Comparison of ENCODE assay signal across 8 cellular contexts in genomic region chr9:133460405-133461175, GRCh38. TPM values are rescaled to one million over a fixed set of nuclear protein-coding genes. Genes with fewer than 3 reads are reported as not detected.
DNase-seq lines count a peak whose midpoint lies in the region; ATAC-seq and TF ChIP-seq lines count a peak whose summit lies in the region.

No MANE protein-coding gene starts in this region.

- H3K9me3 ChIP-seq in HUES6 (ENCODE audit: control insufficient read depth, insufficient read depth, low read depth, low read length) (no peaks in the 10 kb centered on the region), mucosa of rectum (ENCODE audit: control insufficient read depth in 2 of 2, low read length in 2 of 2) (no peaks in the 10 kb centered on the region), aorta (ENCODE audit: control insufficient read depth, low read length) (no peaks in the 10 kb centered on the region)

- H3K9me3 Mint-ChIP-seq in endothelial cell (ENCODE audit: unreplicated experiment), result no peaks in the 10 kb centered on the region

- H3K27ac Mint-ChIP-seq in endothelial cell (ENCODE audit: unreplicated experiment), result peak overlapping the region; percentile 84

- no peaks in the 10 kb centered on the region for H3K27me3 ChIP-seq in HUES6 (ENCODE audit: control insufficient read depth, insufficient read depth, low read length)
- no peaks in the 10 kb centered on the region for H3K27me3 ChIP-seq in mucosa of rectum (ENCODE audit: control insufficient read depth in 2 of 2, insufficient read depth in 2 of 2, low read length in 2 of 2)
- no peaks in the 10 kb centered on the region for H3K27me3 ChIP-seq in aorta (ENCODE audit: control insufficient read depth in 1 of 2, insufficient read depth in 2 of 2, low read length in 1 of 2)

- TF ChIP-seq CTCF in endothelial cell (IDR thresholded peaks at IDR 0.05; ENCODE audit: unreplicated experiment), result no peak

- ATAC-seq in GM21367 (IDR thresholded peaks at IDR 0.05; ENCODE audit: unreplicated experiment) (peak; percentile 20), aorta (ENCODE audit: low FRiP score) (peak; percentile 16), GM18520 (IDR thresholded peaks at IDR 0.05; ENCODE audit: unreplicated experiment) (no peak)

- peak; percentile 23 for DNase-seq in ELR (ENCODE audit: low read depth)
- DNase-seq in SW 1271 (lab: John Stamatoyannopoulos, UW), result peak; percentile 18 to 60
- DNase-seq in endothelial cell (ENCODE audit: low spot score), result peak; percentile 58
- peak; percentile 73 to 85 for DNase-seq in aorta

- peak overlapping the region; percentile 83 for H3K4me3 ChIP-seq in HUES6 (ENCODE audit: low read depth, low read length)
- H3K4me3 ChIP-seq in mucosa of rectum (ENCODE audit: low read length in 2 of 2), result peak overlapping the region; percentile 76 to 92
- H3K4me3 ChIP-seq in aorta (ENCODE audit: low read length in 2 of 2), result peak overlapping the region; percentile 59 to 65

- H3K4me3 Mint-ChIP-seq in endothelial cell (ENCODE audit: unreplicated experiment), result peak overlapping the region; percentile 90

- peaks cover 11% of the 10 kb centered on the region for H3K4me1 Mint-ChIP-seq in endothelial cell (ENCODE audit: unreplicated experiment)

- H3K36me3 ChIP-seq in HUES6 (ENCODE audit: control insufficient read depth, insufficient read depth, low read length), result no peaks in the 10 kb centered on the region
- peaks cover 12 to 14% of the 10 kb centered on the region in 2 donors for H3K36me3 ChIP-seq in mucosa of rectum (ENCODE audit: control insufficient read depth in 2 of 2, insufficient read depth in 2 of 2, low read length in 2 of 2)
- no peaks in the 10 kb centered on the region for H3K36me3 ChIP-seq in aorta (ENCODE audit: control insufficient read depth in 1 of 2, insufficient read depth in 2 of 2, low read length in 1 of 2)

- peaks cover 3% of the 10 kb centered on the region for H3K36me3 Mint-ChIP-seq in endothelial cell (ENCODE audit: low read depth, unreplicated experiment)

- H3K9ac ChIP-seq in HUES6 (ENCODE audit: low read length), result peak overlapping the region; percentile 73
- peak overlapping the region; percentile 86 to 94 for H3K9ac ChIP-seq in mucosa of rectum (ENCODE audit: low read depth in 1 of 2, low read length in 2 of 2)

- intact Hi-C loops in aorta (cut with DNase I), result no loop called here

- no peak overlapping the region for H3K27ac ChIP-seq in HUES6 (ENCODE audit: low read depth, low read length)
- peak overlapping the region; percentile 96 to 99 for H3K27ac ChIP-seq in mucosa of rectum (ENCODE audit: low read depth in 2 of 2, low read length in 2 of 2)
- H3K27ac ChIP-seq in aorta (ENCODE audit: low read depth in 1 of 2, low read length in 2 of 2), result peak overlapping the region; percentile 33 to 43

- peaks cover 24% of the 10 kb centered on the region for H3K4me1 ChIP-seq in HUES6 (ENCODE audit: control insufficient read depth, insufficient read depth, low read length)
- H3K4me1 ChIP-seq in mucosa of rectum (ENCODE audit: control insufficient read depth in 2 of 2, insufficient read depth in 2 of 2, low read length in 2 of 2), result peaks cover 16% of the 10 kb centered on the region in 2 donors
- no peaks in the 10 kb centered on the region for H3K4me1 ChIP-seq in aorta (ENCODE audit: control insufficient read depth in 1 of 2, insufficient read depth in 2 of 2, low read length in 2 of 2)

- H3K27me3 Mint-ChIP-seq in endothelial cell (ENCODE audit: unreplicated experiment), result peaks cover 4% of the 10 kb centered on the region

- 11 to 13% methylated on average over 22 to 30 of the region's 30 CpGs for WGBS in aorta, 2 donors

RNA-seq across cellular contexts. Expression of gene CACFD1, which starts 0.8 kb away (rescaled TPM):
- 34.3 TPM for total RNA-seq in endothelial cell (ENCODE audit: unreplicated experiment)
- 10 to 100 TPM; 11.5 to 15.9 TPM for total RNA-seq in aorta
- 10 to 100 TPM in 1 of 2 donors, 1 to 10 TPM in 1; 8.1 to 14.5 TPM for polyA plus RNA-seq in aorta

RNA-seq across cellular contexts. Expression of gene SLC2A6, which starts 18.3 kb away (rescaled TPM):
- 32.5 TPM for total RNA-seq in endothelial cell (ENCODE audit: unreplicated experiment)
- 1 to 10 TPM; 3.3 to 5.8 TPM for total RNA-seq in aorta
- 1 to 10 TPM; 1.5 to 2.6 TPM for polyA plus RNA-seq in aorta

RNA-seq across cellular contexts. Expression of gene ADAMTS13, which starts 38.4 kb away (rescaled TPM):
- total RNA-seq in endothelial cell (ENCODE audit: unreplicated experiment) (9.1 TPM), aorta (1 to 10 TPM; 1.3 to 3.6 TPM)
- 10 to 100 TPM in 1 of 2 donors, 1 to 10 TPM in 1; 2.0 to 11.9 TPM for polyA plus RNA-seq in aorta

RNA-seq across cellular contexts. Expression of gene REXO4, which starts 42.8 kb away (rescaled TPM):
- 30.9 TPM for total RNA-seq in endothelial cell (ENCODE audit: unreplicated experiment)
- 10 to 100 TPM; 10.8 to 19.1 TPM for total RNA-seq in aorta
- 10 to 100 TPM; 13.5 to 15.0 TPM for polyA plus RNA-seq in aorta

Comparison
In these comparisons a context has a peak if more than half of its experiments do, and no peak if none do; other contexts are left out.
1. DNase-seq: peak in every context shown above with its lines; median percentile 79 in aorta; 58 in endothelial cell; 39 in SW 1271; 23 in ELR.